Comparison of ENCODE assay signal across 8 cellular contexts in genomic region chr12:94101902-94102660, GRCh38. TPM values are rescaled to one million over a fixed set of nuclear protein-coding genes. Genes with fewer than 3 reads are reported as not detected.
DNase-seq lines count a peak whose midpoint lies in the region; ATAC-seq and TF ChIP-seq lines count a peak whose summit lies in the region.

No MANE protein-coding gene starts in this region.

- H3K4me3 Mint-ChIP-seq in endothelial cell (ENCODE audit: unreplicated experiment) = peak overlapping the region; percentile 88
- peak overlapping the region; percentile 72 for H3K4me3 Mint-ChIP-seq in mesothelial cell of epicardium

- H3K4me1 Mint-ChIP-seq in endothelial cell (ENCODE audit: unreplicated experiment) (peaks cover 27% of the 10 kb centered on the region), mesothelial cell of epicardium (peaks cover 21% of the 10 kb centered on the region)

- ATAC-seq in GM21390 (IDR thresholded peaks at IDR 0.05; ENCODE audit: unreplicated experiment) = peak; percentile 89

- H3K4me1 ChIP-seq in HUES48 (ENCODE audit: control insufficient read depth, insufficient read depth, low read length) = no peaks in the 10 kb centered on the region

- peak overlapping the region; percentile 71 for H3K4me3 ChIP-seq in HUES48 (ENCODE audit: low read depth, low read length)

- H3K27me3 Mint-ChIP-seq in endothelial cell (ENCODE audit: unreplicated experiment) (peaks cover 9% of the 10 kb centered on the region), mesothelial cell of epicardium (ENCODE audit: low read depth) (peaks cover 27% of the 10 kb centered on the region)

- H3K27ac Mint-ChIP-seq in endothelial cell (ENCODE audit: unreplicated experiment) = no peak overlapping the region
- no peak overlapping the region for H3K27ac Mint-ChIP-seq in mesothelial cell of epicardium

- no peaks in the 10 kb centered on the region for H3K9me3 ChIP-seq in HUES48 (ENCODE audit: control insufficient read depth, insufficient read depth, low read length)

- H3K9me3 Mint-ChIP-seq in endothelial cell (ENCODE audit: unreplicated experiment) = no peaks in the 10 kb centered on the region
- H3K9me3 Mint-ChIP-seq in mesothelial cell of epicardium = peaks cover 3% of the 10 kb centered on the region

- peaks cover 31% of the 10 kb centered on the region for H3K27me3 ChIP-seq in HUES48 (ENCODE audit: control insufficient read depth, insufficient read depth, low read length)

- peak overlapping the region; percentile 16; the same call in 1 of the 2 replicates for H3K9ac ChIP-seq in HUES48 (ENCODE audit: low read depth, low read length)

- no peak overlapping the region for H3K27ac ChIP-seq in HUES48 (ENCODE audit: low read depth, low read length)

- H3K36me3 ChIP-seq in HUES48 (ENCODE audit: control insufficient read depth, insufficient read depth, low read length) = no peaks in the 10 kb centered on the region

- no peaks in the 10 kb centered on the region for H3K36me3 Mint-ChIP-seq in endothelial cell (ENCODE audit: low read depth, unreplicated experiment)
- no peaks in the 10 kb centered on the region for H3K36me3 Mint-ChIP-seq in mesothelial cell of epicardium

- DNase-seq in COR-L47 (lab: John Stamatoyannopoulos, UW) (peak; percentile 91), NOMO-1 (lab: John Stamatoyannopoulos, UW; ENCODE audit: unreplicated experiment in 2 of 2) (peak; percentile 77 to 80), endothelial cell (ENCODE audit: low spot score) (peak; percentile 81), mesothelial cell of epicardium (ENCODE audit: low spot score in 2 of 2, unreplicated experiment in 2 of 2) (peak; percentile 53 to 82)
- DNase-seq in activated CD8-positive, alpha-beta memory T cell treated with anti-CD3 and anti-CD28 coated beads, Interleukin-2, amount 50 U/mL, for 1 hour (ENCODE audit: extremely low read depth) = peak; percentile 68
- peak; percentile 43 for DNase-seq in stimulated activated CD8-positive, alpha-beta memory T cell treated with anti-CD3 and anti-CD28 coated beads, Interleukin-15, amount 100 ng/mL, for 24 hours (ENCODE audit: low read depth)

- TF ChIP-seq CTCF in endothelial cell (IDR thresholded peaks at IDR 0.05; ENCODE audit: unreplicated experiment) = peak; percentile 68
- TF ChIP-seq CTCF in mesothelial cell of epicardium (IDR thresholded peaks at IDR 0.05; ENCODE audit: unreplicated experiment) = peak; percentile 77

RNA-seq across cellular contexts. Expression of gene PLXNC1, which starts 46.3 kb away (rescaled TPM):
- total RNA-seq in endothelial cell (ENCODE audit: unreplicated experiment) (1.1 TPM), mesothelial cell of epicardium (3.0 to 3.6 TPM (median 3.4 TPM) in 3 replicates)
